ENCODE assay signal across 8 cellular contexts in the genomic region with DNA sequence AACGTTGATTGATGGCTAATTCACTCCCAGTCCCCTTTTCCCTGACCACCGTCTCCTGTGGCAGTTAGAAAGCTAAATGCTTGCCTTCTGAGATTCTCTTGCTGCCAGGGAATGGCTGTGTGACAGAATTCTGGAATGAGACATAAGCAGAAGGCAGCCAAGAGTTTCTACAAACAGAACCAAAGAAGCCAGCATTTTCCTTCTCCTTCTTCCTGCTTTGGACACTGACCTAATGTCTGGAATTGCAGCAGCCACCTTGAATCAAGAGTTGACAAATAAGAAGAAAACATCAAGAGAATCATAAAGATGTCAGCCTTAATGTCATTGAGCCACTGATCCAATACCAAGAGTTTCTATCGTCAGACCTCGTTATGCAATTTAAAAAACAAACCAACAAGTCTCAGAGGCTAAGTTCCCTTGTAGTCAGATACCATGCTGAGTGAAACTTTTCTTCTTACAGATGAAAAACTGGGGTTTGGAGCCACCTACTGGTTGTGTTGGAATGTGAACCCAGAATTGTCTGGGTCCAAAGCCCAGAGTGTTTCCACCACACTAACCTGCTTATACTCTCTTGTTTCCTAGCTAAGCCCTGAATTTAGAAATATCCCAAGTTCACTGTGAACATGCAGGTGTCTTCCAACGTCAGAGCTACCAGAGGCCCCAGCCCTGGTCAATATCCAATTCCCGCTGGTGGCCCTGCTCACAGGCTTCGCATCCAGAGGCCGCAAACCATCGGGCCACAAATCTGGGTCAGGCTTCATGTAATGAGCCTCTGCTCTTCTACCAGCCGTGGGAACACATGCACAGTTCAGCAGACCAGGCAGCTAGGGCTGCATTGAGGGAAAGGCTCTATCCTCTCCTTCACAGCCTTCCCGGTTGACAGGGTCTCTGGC. TPM values are rescaled to one million over a fixed set of nuclear protein-coding genes. Genes with fewer than 3 reads are reported as not detected.
DNase-seq lines count a peak whose midpoint lies in the region; ATAC-seq and TF ChIP-seq lines count a peak whose summit lies in the region.

No MANE protein-coding gene starts in this region.

- peak; percentile 93 for TF ChIP-seq CTCF in chondrocyte (IDR thresholded peaks at IDR 0.05)

- H3K4me3 Mint-ChIP-seq in chondrocyte (ENCODE audit: unreplicated experiment) = peak overlapping the region; percentile 50

- peaks cover 8% of the 10 kb centered on the region for H3K4me1 Mint-ChIP-seq in chondrocyte (ENCODE audit: low read depth)

- H3K36me3 Mint-ChIP-seq in chondrocyte (ENCODE audit: low read depth) = no peaks in the 10 kb centered on the region

- no peaks in the 10 kb centered on the region for H3K27me3 Mint-ChIP-seq in chondrocyte (ENCODE audit: low read depth)

- peak overlapping the region; percentile 38 for H3K27ac Mint-ChIP-seq in chondrocyte (ENCODE audit: unreplicated experiment)

- DNase-seq in GM04503 (ENCODE audit: low read depth) (peak; percentile 21), NCI-H2196 (lab: John Stamatoyannopoulos, UW; ENCODE audit: unreplicated experiment) (peak; percentile 87), chondrocyte (ENCODE audit: low spot score) (no peak), left kidney (ENCODE audit: low read depth, low spot score) (peak; percentile 80)
- peak in 3 of 4 experiments; percentile 16 to 27 (median 21) for DNase-seq in activated CD4-positive, CD25-positive, alpha-beta regulatory T cell (lab: John Stamatoyannopoulos, UW)
- peak; percentile 72 for DNase-seq in stimulated activated CD4-positive, alpha-beta T cell treated with anti-CD3 and anti-CD28 coated beads, Interleukin-4, amount 100 ng/mL, for 24 hours

- ATAC-seq in HG02884 (IDR thresholded peaks at IDR 0.05; ENCODE audit: unreplicated experiment) (peak; percentile 67), GM18861 (IDR thresholded peaks at IDR 0.05; ENCODE audit: unreplicated experiment) (no peak)

- H3K9me3 Mint-ChIP-seq in chondrocyte (ENCODE audit: low read depth) = no peaks in the 10 kb centered on the region

RNA-seq across cellular contexts. Expression of a gene that starts 42.5 kb away (rescaled TPM):
- 1.6 to 2.6 TPM (median 2.1 TPM) in 3 replicates for total RNA-seq in chondrocyte
